1 cellular context compared by ENCODE assay signal in the genomic region with DNA sequence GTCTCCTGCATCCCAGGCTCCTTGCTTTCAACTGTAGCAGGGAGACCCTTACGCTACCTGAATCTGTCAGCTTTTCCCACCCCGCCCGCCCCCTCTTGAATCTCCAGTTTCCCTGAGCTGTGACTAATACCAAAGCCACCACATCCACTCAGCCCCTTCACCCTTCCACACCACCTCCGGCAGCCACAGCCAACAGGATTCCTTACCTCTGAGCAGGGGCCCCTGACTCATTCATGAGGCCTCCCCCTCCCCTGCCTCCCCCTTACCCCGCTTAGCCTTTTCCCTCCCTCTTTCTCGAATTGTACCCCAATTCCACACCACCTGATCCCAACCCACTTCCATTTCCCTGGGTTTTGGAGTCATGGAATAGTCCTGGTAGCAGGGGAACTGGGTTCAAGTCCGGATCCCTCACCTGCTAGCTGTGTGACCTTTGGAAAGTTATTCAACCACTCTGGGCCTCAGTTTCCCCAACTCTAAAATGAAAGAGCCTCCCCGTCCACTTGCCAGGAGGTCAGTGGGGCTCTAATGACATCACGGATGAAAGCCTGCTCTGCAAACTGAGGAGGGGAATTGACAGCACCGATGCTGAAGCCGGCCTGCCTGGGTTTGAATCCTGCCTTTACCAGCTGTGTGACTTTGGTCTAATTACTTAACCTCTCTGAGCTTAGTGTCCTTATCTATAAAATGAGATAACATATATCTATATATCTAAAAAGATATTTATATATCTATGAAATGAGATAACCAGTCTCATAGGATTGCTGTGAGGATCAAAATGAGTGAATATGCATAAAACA.
TF ChIP-seq lines count a peak whose summit lies in the region.

No MANE protein-coding gene starts in this region.

TF ChIP-seq in K562, 482 proteins besides CTCF, POLR2A, EP300 and RAD21 (continued from another document):
- TF ChIP-seq, protein P1, sequence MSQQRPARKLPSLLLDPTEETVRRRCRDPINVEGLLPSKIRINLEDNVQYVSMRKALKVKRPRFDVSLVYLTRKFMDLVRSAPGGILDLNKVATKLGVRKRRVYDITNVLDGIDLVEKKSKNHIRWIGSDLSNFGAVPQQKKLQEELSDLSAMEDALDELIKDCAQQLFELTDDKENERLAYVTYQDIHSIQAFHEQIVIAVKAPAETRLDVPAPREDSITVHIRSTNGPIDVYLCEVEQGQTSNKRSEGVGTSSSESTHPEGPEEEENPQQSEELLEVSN (IDR thresholded peaks at IDR 0.05; ENCODE audit: borderline replicate concordance in 1 of 2, extremely low read depth in 1 of 2, insufficient read depth in 1 of 2, insufficient read length in 1 of 2, low read depth in 1 of 2, low read length in 1 of 2, poor library complexity in 1 of 2, severe bottlenecking in 1 of 2): no peak
- TF ChIP-seq CAMTA2 (CRISPR knock-in tag; conservative IDR thresholded peaks at IDR 0.05) (no peak), CREB1 (IDR thresholded peaks at IDR 0.05) (no peak), CREB1 (CRISPR knock-in tag; IDR thresholded peaks at IDR 0.05) (no peak), RCOR1 (IDR thresholded peaks at IDR 0.05; ENCODE audit: borderline replicate concordance in 1 of 2, low read depth in 2 of 2, low read length in 2 of 2) (no peak), SMARCB1 (IDR thresholded peaks at IDR 0.05; ENCODE audit: insufficient read length, low read depth) (no peak), EWSR1 (IDR thresholded peaks at IDR 0.05; ENCODE audit: borderline replicate concordance, low read depth, partially characterized antibody) (no peak), HDAC8 (tag; IDR thresholded peaks at IDR 0.05) (no peak), BCL6 (CRISPR knock-in tag; IDR thresholded peaks at IDR 0.05) (no peak), C11orf30 (IDR thresholded peaks at IDR 0.05; ENCODE audit: low read depth) (no peak)
- TF ChIP-seq, protein P2, sequence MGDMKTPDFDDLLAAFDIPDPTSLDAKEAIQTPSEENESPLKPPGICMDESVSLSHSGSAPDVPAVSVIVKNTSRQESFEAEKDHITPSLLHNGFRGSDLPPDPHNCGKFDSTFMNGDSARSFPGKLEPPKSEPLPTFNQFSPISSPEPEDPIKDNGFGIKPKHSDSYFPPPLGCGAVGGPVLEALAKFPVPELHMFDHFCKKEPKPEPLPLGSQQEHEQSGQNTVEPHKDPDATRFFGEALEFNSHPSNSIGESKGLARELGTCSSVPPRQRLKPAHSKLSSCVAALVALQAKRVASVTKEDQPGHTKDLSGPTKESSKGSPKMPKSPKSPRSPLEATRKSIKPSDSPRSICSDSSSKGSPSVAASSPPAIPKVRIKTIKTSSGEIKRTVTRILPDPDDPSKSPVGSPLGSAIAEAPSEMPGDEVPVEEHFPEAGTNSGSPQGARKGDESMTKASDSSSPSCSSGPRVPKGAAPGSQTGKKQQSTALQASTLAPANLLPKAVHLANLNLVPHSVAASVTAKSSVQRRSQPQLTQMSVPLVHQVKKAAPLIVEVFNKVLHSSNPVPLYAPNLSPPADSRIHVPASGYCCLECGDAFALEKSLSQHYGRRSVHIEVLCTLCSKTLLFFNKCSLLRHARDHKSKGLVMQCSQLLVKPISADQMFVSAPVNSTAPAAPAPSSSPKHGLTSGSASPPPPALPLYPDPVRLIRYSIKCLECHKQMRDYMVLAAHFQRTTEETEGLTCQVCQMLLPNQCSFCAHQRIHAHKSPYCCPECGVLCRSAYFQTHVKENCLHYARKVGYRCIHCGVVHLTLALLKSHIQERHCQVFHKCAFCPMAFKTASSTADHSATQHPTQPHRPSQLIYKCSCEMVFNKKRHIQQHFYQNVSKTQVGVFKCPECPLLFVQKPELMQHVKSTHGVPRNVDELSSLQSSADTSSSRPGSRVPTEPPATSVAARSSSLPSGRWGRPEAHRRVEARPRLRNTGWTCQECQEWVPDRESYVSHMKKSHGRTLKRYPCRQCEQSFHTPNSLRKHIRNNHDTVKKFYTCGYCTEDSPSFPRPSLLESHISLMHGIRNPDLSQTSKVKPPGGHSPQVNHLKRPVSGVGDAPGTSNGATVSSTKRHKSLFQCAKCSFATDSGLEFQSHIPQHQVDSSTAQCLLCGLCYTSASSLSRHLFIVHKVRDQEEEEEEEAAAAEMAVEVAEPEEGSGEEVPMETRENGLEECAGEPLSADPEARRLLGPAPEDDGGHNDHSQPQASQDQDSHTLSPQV (IDR thresholded peaks at IDR 0.05): no peak
- TF ChIP-seq, protein P3, sequence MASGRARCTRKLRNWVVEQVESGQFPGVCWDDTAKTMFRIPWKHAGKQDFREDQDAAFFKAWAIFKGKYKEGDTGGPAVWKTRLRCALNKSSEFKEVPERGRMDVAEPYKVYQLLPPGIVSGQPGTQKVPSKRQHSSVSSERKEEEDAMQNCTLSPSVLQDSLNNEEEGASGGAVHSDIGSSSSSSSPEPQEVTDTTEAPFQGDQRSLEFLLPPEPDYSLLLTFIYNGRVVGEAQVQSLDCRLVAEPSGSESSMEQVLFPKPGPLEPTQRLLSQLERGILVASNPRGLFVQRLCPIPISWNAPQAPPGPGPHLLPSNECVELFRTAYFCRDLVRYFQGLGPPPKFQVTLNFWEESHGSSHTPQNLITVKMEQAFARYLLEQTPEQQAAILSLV (tag; IDR thresholded peaks at IDR 0.05): no peak
